In genomic region chr10:45439365-45439764, GRCh38 we compare ENCODE assay signal across 21 cellular contexts.
DNase-seq lines count a peak whose midpoint lies in the region; ATAC-seq, FAIRE-seq and TF ChIP-seq lines count a peak whose summit lies in the region.
"Had no signal": no experiment of that assay in that cellular context is flagged by ENCODE, and none has a peak within 500 bp of the region (broad histone marks: within the 10 kb centered on the region; RNA-seq: fewer than 3 reads in every experiment).

No MANE protein-coding gene starts in this region.

- ATAC-seq in GM23338 (no peak), memory B cell (ENCODE audit: low read depth) (no peak)
- no peak for ATAC-seq in stimulated activated naive CD8-positive, alpha-beta T cell treated with anti-CD3 and anti-CD28 coated beads, Interleukin-15, amount 100 ng/mL, for 72 hours
- ATAC-seq: Panc1, Right ventricle myocardium inferior had no signal

- no peaks in the 10 kb centered on the region for H3K4me1 ChIP-seq in GM23338 (ENCODE audit: insufficient read depth)
- H3K4me1 ChIP-seq in prostate gland (replicated peaks): no peaks in the 10 kb centered on the region

- H3K36me3 ChIP-seq in GM23338 (ENCODE audit: insufficient read depth) (no peaks in the 10 kb centered on the region), prostate gland (no peaks in the 10 kb centered on the region)

- no peak for DNase-seq in activated CD4-positive, alpha-beta T cell treated with anti-CD3 and anti-CD28 coated beads, Interleukin-2, amount 10 ng/mL, durations not matched to agents 7 days and 5 days
- no peak for DNase-seq in activated CD4-positive, alpha-beta T cell treated with anti-CD3 and anti-CD28 coated beads, Interleukin-2, amount 50 U/mL, for 48 hours
- no peak for DNase-seq in GM23338 (ENCODE audit: low spot score)
- no peak for DNase-seq in memory B cell (ENCODE audit: low spot score in 2 of 2)
- DNase-seq in stimulated activated naive CD8-positive, alpha-beta T cell treated with anti-CD3 and anti-CD28 coated beads, Interleukin-15, amount 100 ng/mL, for 72 hours: no peak
- DNase-seq in activated effector memory CD4-positive, alpha-beta T cell treated with anti-CD3 and anti-CD28 coated beads, Interleukin-2, amount 50 U/mL, for 16 hours: no peak
- no peak for DNase-seq in H54 (ENCODE audit: insufficient read length, low spot score)
- no peak for DNase-seq in prostate gland (ENCODE audit: low spot score)
- DNase-seq: CD4-positive, CD25-positive, alpha-beta regulatory T cell; DND-41; GDM1; Kasumi-1; NCI-H187 treated with DMSO at 0.1 percent for 48 hours; NCI-H2171; NCI-H446 treated with DMSO at 0.1 percent for 48 hours; NCI-H774 had no signal

- H3K4me2 ChIP-seq in GM23338: no peak overlapping the region

- H3K79me2 ChIP-seq in GM23338 (replicated peaks; ENCODE audit: insufficient read depth): no peaks in the 10 kb centered on the region

- peaks cover 12% of the 10 kb centered on the region for H3K36me3 Mint-ChIP-seq in activated CD4-positive, alpha-beta T cell treated with anti-CD3 and anti-CD28 coated beads, Interleukin-2, amount 10 ng/mL, durations not matched to agents 7 days and 5 days (ENCODE audit: low read depth)
- peaks cover 5% of the 10 kb centered on the region for H3K36me3 Mint-ChIP-seq in GM23338 (ENCODE audit: low read depth)
- H3K36me3 Mint-ChIP-seq in memory B cell: peaks cover 38% of the 10 kb centered on the region
- H3K36me3 Mint-ChIP-seq: CD4-positive, CD25-positive, alpha-beta regulatory T cell had no signal

- FAIRE-seq in H54 (lab: Jason Lieb, UNC): no peak
- FAIRE-seq: D721Med had no signal

- TF ChIP-seq CTCF in GM23338 (conservative IDR thresholded peaks at IDR 0.05; ENCODE audit: low read depth in 2 of 2) (no peak), prostate gland (IDR thresholded peaks at IDR 0.05) (no peak)

- H3F3A ChIP-seq in GM23338 (replicated peaks; ENCODE audit: low read depth): no peaks in the 10 kb centered on the region

- WGBS in prostate gland: 77% methylated on average over 6 of the region's 6 CpGs

- H3K27ac Mint-ChIP-seq in activated CD4-positive, alpha-beta T cell treated with anti-CD3 and anti-CD28 coated beads, Interleukin-2, amount 10 ng/mL, durations not matched to agents 7 days and 5 days: peak overlapping the region; percentile 44
- H3K27ac Mint-ChIP-seq in GM23338: 0 out of 2 replicates have a peak overlapping the region, but pooled peaks have one; percentile 32
- H3K27ac Mint-ChIP-seq in memory B cell: peak overlapping the region; percentile 32
- peak overlapping the region; percentile 68 to 91 for H3K27ac Mint-ChIP-seq in stimulated activated naive CD8-positive, alpha-beta T cell treated with anti-CD3 and anti-CD28 coated beads, Interleukin-15, amount 100 ng/mL, for 72 hours

- H3K27me3 ChIP-seq in GM23338 (ENCODE audit: insufficient read depth): no peaks in the 10 kb centered on the region
- no peaks in the 10 kb centered on the region for H3K27me3 ChIP-seq in prostate gland (replicated peaks; ENCODE audit: insufficient read depth)

- H2AFZ ChIP-seq in GM23338: no peak overlapping the region

- intact Hi-C loops in prostate gland (cut with DNase I): no loop called here

- no peaks in the 10 kb centered on the region for H3K9me2 ChIP-seq in GM23338 (ENCODE audit: insufficient read depth)

- no peaks in the 10 kb centered on the region for H3K27me3 Mint-ChIP-seq in activated CD4-positive, alpha-beta T cell treated with anti-CD3 and anti-CD28 coated beads, Interleukin-2, amount 10 ng/mL, durations not matched to agents 7 days and 5 days
- H3K27me3 Mint-ChIP-seq in GM23338 (ENCODE audit: insufficient read depth, low read depth, poor library complexity): peaks cover 4% of the 10 kb centered on the region
- no peaks in the 10 kb centered on the region for H3K27me3 Mint-ChIP-seq in memory B cell
- H3K27me3 Mint-ChIP-seq in stimulated activated naive CD8-positive, alpha-beta T cell treated with anti-CD3 and anti-CD28 coated beads, Interleukin-15, amount 100 ng/mL, for 72 hours: peaks cover 8% of the 10 kb centered on the region

- no peaks in the 10 kb centered on the region for H4K20me1 ChIP-seq in GM23338 (replicated peaks; ENCODE audit: insufficient read depth)

- H3K4me3 ChIP-seq in GM23338 (no peak overlapping the region), prostate gland (no peak overlapping the region)
- H3K4me3 ChIP-seq: SK-N-MC had no signal

- TF ChIP-seq POLR2A in H54 (IDR thresholded peaks at IDR 0.05; ENCODE audit: low read depth, low read length) (no peak), prostate gland (IDR thresholded peaks at IDR 0.05) (no peak)

- H3K27ac ChIP-seq in GM23338 (ENCODE audit: low read depth) (no peak overlapping the region), prostate gland (no peak overlapping the region)
- H3K27ac ChIP-seq: 22Rv1, SK-N-MC had no signal

- CTCF ChIA-PET in activated CD4-positive, alpha-beta T cell treated with anti-CD3 and anti-CD28 coated beads, Interleukin-2, amount 10 ng/mL, durations not matched to agents 7 days and 5 days (lab: Charles Lee): interaction anchor here (1.3 kb wide), 1 partner anchor 25 kb away, joined by 4 read pairs; no protein-coding TSS in a partner anchor

- peaks cover 5% of the 10 kb centered on the region for H3K9me3 Mint-ChIP-seq in activated CD4-positive, alpha-beta T cell treated with anti-CD3 and anti-CD28 coated beads, Interleukin-2, amount 10 ng/mL, durations not matched to agents 7 days and 5 days
- H3K9me3 Mint-ChIP-seq in GM23338 (peaks cover 13% of the 10 kb centered on the region; the same call in 2 of the 3 replicates), memory B cell (peaks cover 4% of the 10 kb centered on the region)
- H3K9me3 Mint-ChIP-seq in stimulated activated naive CD8-positive, alpha-beta T cell treated with anti-CD3 and anti-CD28 coated beads, Interleukin-15, amount 100 ng/mL, for 72 hours: no peaks in the 10 kb centered on the region

- POLR2A ChIA-PET in activated CD4-positive, alpha-beta T cell treated with anti-CD3 and anti-CD28 coated beads, Interleukin-2, amount 10 ng/mL, durations not matched to agents 7 days and 5 days (lab: Charles Lee): no interaction called here

- H3K9me3 ChIP-seq in prostate gland: no peaks in the 10 kb centered on the region

- peaks cover 14% of the 10 kb centered on the region for H3K4me1 Mint-ChIP-seq in activated CD4-positive, alpha-beta T cell treated with anti-CD3 and anti-CD28 coated beads, Interleukin-2, amount 10 ng/mL, durations not matched to agents 7 days and 5 days
- H3K4me1 Mint-ChIP-seq in GM23338 (peaks cover 5% of the 10 kb centered on the region), memory B cell (peaks cover 22% of the 10 kb centered on the region)
- H3K4me1 Mint-ChIP-seq in stimulated activated naive CD8-positive, alpha-beta T cell treated with anti-CD3 and anti-CD28 coated beads, Interleukin-15, amount 100 ng/mL, for 72 hours: peaks cover 11% of the 10 kb centered on the region
- H3K4me1 Mint-ChIP-seq: CD4-positive, CD25-positive, alpha-beta regulatory T cell had no signal

- H3K4me3 Mint-ChIP-seq in activated CD4-positive, alpha-beta T cell treated with anti-CD3 and anti-CD28 coated beads, Interleukin-2, amount 10 ng/mL, durations not matched to agents 7 days and 5 days: no peak overlapping the region
- no peak overlapping the region for H3K4me3 Mint-ChIP-seq in GM23338
- H3K4me3 Mint-ChIP-seq in memory B cell: no peak overlapping the region
- no peak overlapping the region for H3K4me3 Mint-ChIP-seq in stimulated activated naive CD8-positive, alpha-beta T cell treated with anti-CD3 and anti-CD28 coated beads, Interleukin-15, amount 100 ng/mL, for 72 hours
- H3K4me3 Mint-ChIP-seq: CD4-positive, CD25-positive, alpha-beta regulatory T cell had no signal

TF ChIP-seq in GM23338, 12 proteins besides CTCF, POLR2A, EP300 and RAD21 (continues in another document):
- no peak for TF ChIP-seq EZH2 (IDR thresholded peaks at IDR 0.05; ENCODE audit: low read depth, unreplicated experiment)
- TF ChIP-seq EZH2phosphoT487 (IDR thresholded peaks at IDR 0.05; ENCODE audit: unreplicated experiment): no peak
- no peak for TF ChIP-seq JUNB (IDR thresholded peaks at IDR 0.05; ENCODE audit: unreplicated experiment)
- no peak for TF ChIP-seq ZNF331 (CRISPR knock-in tag; IDR thresholded peaks at IDR 0.05; ENCODE audit: low read depth)
